1 cellular context compared by ENCODE assay signal in genomic region chr14:59336078-59336477, GRCh38.
TF ChIP-seq lines count a peak whose summit lies in the region.

No MANE protein-coding gene starts in this region.

TF ChIP-seq in HepG2, 621 proteins besides CTCF, POLR2A, EP300 and RAD21 (continued from another document):
- TF ChIP-seq ZNF275 (CRISPR knock-in tag; IDR thresholded peaks at IDR 0.05; ENCODE audit: borderline replicate concordance) (no peak), ZNF747 (CRISPR knock-in tag; IDR thresholded peaks at IDR 0.05; ENCODE audit: borderline replicate concordance) (no peak), SRF (IDR thresholded peaks at IDR 0.05; ENCODE audit: low read depth, low read length) (no peak), MYPOP (CRISPR knock-in tag; IDR thresholded peaks at IDR 0.05) (no peak), MAZ (IDR thresholded peaks at IDR 0.05; ENCODE audit: borderline replicate concordance, low read depth, low read length) (no peak), MAZ (CRISPR knock-in tag; IDR thresholded peaks at IDR 0.05; ENCODE audit: low read depth) (no peak), HINFP (CRISPR knock-in tag; IDR thresholded peaks at IDR 0.05; ENCODE audit: low read depth) (no peak), TRIM24 (CRISPR knock-in tag; IDR thresholded peaks at IDR 0.05) (no peak), UBTF (CRISPR knock-in tag; IDR thresholded peaks at IDR 0.05) (no peak), TFDP1 (CRISPR knock-in tag; IDR thresholded peaks at IDR 0.05; ENCODE audit: borderline replicate concordance) (no peak), ZNF280D (CRISPR knock-in tag; IDR thresholded peaks at IDR 0.05) (no peak), RFX3 (CRISPR knock-in tag; IDR thresholded peaks at IDR 0.05) (no peak), ZBTB39 (CRISPR knock-in tag; IDR thresholded peaks at IDR 0.05) (no peak)
TF ChIP-seq in HepG2: peak in this region for 0.
